Comparison of ENCODE assay signal across 9 cellular contexts in genomic region chr2:137910641-137911040, GRCh38. TPM values are rescaled to one million over a fixed set of nuclear protein-coding genes. Genes with fewer than 3 reads are reported as not detected.
A peak's percentile ranks its signal among the peaks of the same experiment; 100 is the strongest.
DNase-seq lines count a peak whose midpoint lies in the region; ATAC-seq and TF ChIP-seq lines count a peak whose summit lies in the region.
"Had no signal": no experiment of that assay in that cellular context is flagged by ENCODE, and none has a peak within 500 bp of the region (broad histone marks: within the 10 kb centered on the region; RNA-seq: fewer than 3 reads in every experiment).

No MANE protein-coding gene starts in this region.

- H3K9me3 Mint-ChIP-seq in CD14-positive monocyte (no peaks in the 10 kb centered on the region), brain (peaks cover 0 to 4% (median 0%) of the 10 kb centered on the region in 5 experiments)
- no peaks in the 10 kb centered on the region for H3K9me3 Mint-ChIP-seq in activated T-helper 17 cell treated with anti-CD3 and anti-CD28 coated beads, Interleukin-2, amount 50 U/mL, for 72 hours

- H3K36me3 Mint-ChIP-seq in CD14-positive monocyte (no peaks in the 10 kb centered on the region), brain (no peaks in the 10 kb centered on the region)
- H3K36me3 Mint-ChIP-seq in activated T-helper 17 cell treated with anti-CD3 and anti-CD28 coated beads, Interleukin-2, amount 50 U/mL, for 72 hours (ENCODE audit: low read depth): no peaks in the 10 kb centered on the region
- H3K36me3 Mint-ChIP-seq: activated naive CD8-positive, alpha-beta T cell had no signal

- H3K4me3 Mint-ChIP-seq in CD14-positive monocyte (no peak overlapping the region), brain (no peak overlapping the region)
- no peak overlapping the region for H3K4me3 Mint-ChIP-seq in activated T-helper 17 cell treated with anti-CD3 and anti-CD28 coated beads, Interleukin-2, amount 50 U/mL, for 72 hours
- H3K4me3 Mint-ChIP-seq: activated naive CD8-positive, alpha-beta T cell had no signal

- TF ChIP-seq CTCF in CD14-positive monocyte (IDR thresholded peaks at IDR 0.05) (peak; percentile 75), brain (conservative IDR thresholded peaks at IDR 0.05) (peak; percentile 88 to 96)

- no peak for ATAC-seq in activated T-helper 17 cell treated with anti-CD3 and anti-CD28 coated beads, Interleukin-2, amount 50 U/mL, for 72 hours (replicated peaks)

- intact Hi-C loops in CD14-positive monocyte (cut with micrococcal nuclease): loop anchor here in 1 of 2 donors (5.0 to 10.0 kb wide), 2 partner anchors 184 to 917 kb away; no protein-coding TSS in a partner anchor

- H3K4me1 Mint-ChIP-seq in CD14-positive monocyte (no peaks in the 10 kb centered on the region), brain (peaks cover 36% of the 10 kb centered on the region)
- H3K4me1 Mint-ChIP-seq in activated T-helper 17 cell treated with anti-CD3 and anti-CD28 coated beads, Interleukin-2, amount 50 U/mL, for 72 hours: no peaks in the 10 kb centered on the region

- no peak overlapping the region for H3K27ac Mint-ChIP-seq in CD14-positive monocyte
- peak overlapping the region in 2 of 5 experiments; percentile 28 to 58 for H3K27ac Mint-ChIP-seq in brain
- no peak overlapping the region for H3K27ac Mint-ChIP-seq in activated T-helper 17 cell treated with anti-CD3 and anti-CD28 coated beads, Interleukin-2, amount 50 U/mL, for 72 hours
- H3K27ac Mint-ChIP-seq: activated naive CD8-positive, alpha-beta T cell had no signal

- H3K27me3 Mint-ChIP-seq in CD14-positive monocyte (ENCODE audit: low read depth in 3 of 3) (peaks cover 0 to 2% (median 0%) of the 10 kb centered on the region in 3 donors), brain (no peaks in the 10 kb centered on the region)
- H3K27me3 Mint-ChIP-seq in activated T-helper 17 cell treated with anti-CD3 and anti-CD28 coated beads, Interleukin-2, amount 50 U/mL, for 72 hours: peaks cover 7% of the 10 kb centered on the region

- DNase-seq in CD14-positive monocyte (ENCODE audit: low spot score) (no peak), KG1 (lab: John Stamatoyannopoulos, UW) (peak; percentile 2), midbrain (lab: John Stamatoyannopoulos, UW) (peak; percentile 28), ecto neural progenitor cell (ENCODE audit: low spot score) (no peak), kidney glomerular epithelial cell (lab: John Stamatoyannopoulos, UW) (no peak)
- DNase-seq in activated T-cell treated with anti-CD3 and anti-CD28 coated beads, Interleukin-2, amount 50 U/mL, for 48 hours: no peak

RNA-seq across cellular contexts. Expression of gene HNMT, which starts 53.6 kb away (rescaled TPM):
- polyA plus RNA-seq in CD14-positive monocyte: 100 to 1,000 TPM; 109 to 118 TPM
- polyA plus RNA-seq in brain (ENCODE audit: insufficient read depth, low read depth, low replicate concordance): 2.6 TPM
- not detected for total RNA-seq in activated T-helper 17 cell treated with anti-CD3 and anti-CD28 coated beads, Interleukin-2, amount 50 U/mL, for 72 hours

Comparison
In these comparisons a context has a peak if more than half of its experiments do, and no peak if none do; other contexts are left out.
1. DNase-seq: peak in KG1 (single experiment) and midbrain (single experiment); none in CD14-positive monocyte (single experiment), ecto neural progenitor cell (single experiment), kidney glomerular epithelial cell (single experiment) and activated T-cell treated with anti-CD3 and anti-CD28 coated beads, Interleukin-2, amount 50 U/mL, for 48 hours (0 of 2).
2. RNA of gene HNMT, which starts 53.6 kb away (polyA plus RNA-seq): 109 to 118 TPM in CD14-positive monocyte; 2.6 TPM in brain (single experiment); every median in the first group is over 10 times any median in the second.